In genomic region chr3:98990657-98991056, GRCh38 we compare ENCODE assay signal across 19 cellular contexts.
A peak's percentile ranks its signal among the peaks of the same experiment; 100 is the strongest.
DNase-seq lines count a peak whose midpoint lies in the region; ATAC-seq, FAIRE-seq and TF ChIP-seq lines count a peak whose summit lies in the region.
"Had no signal": no experiment of that assay in that cellular context is flagged by ENCODE, and none has a peak within 500 bp of the region (broad histone marks: within the 10 kb centered on the region; RNA-seq: fewer than 3 reads in every experiment).

No MANE protein-coding gene starts in this region.

- H3K27ac ChIP-seq in left lung = no peak overlapping the region
- H3K27ac ChIP-seq: BLaER1 treated with 17β-estradiol and CSF1 and Interleukin-3, amounts not matched to agents 10 nM and 100 nM; C4-2B had no signal

- TF ChIP-seq CTCF in left lung (IDR thresholded peaks at IDR 0.05) = no peak

- H3K36me3 ChIP-seq in left lung = no peaks in the 10 kb centered on the region
- H3K36me3 ChIP-seq: BLaER1 treated with 17β-estradiol and CSF1 and Interleukin-3, amounts not matched to agents 10 nM and 100 nM had no signal

- intact Hi-C loops in left lung (cut with DNase I) = no loop called here

- no peaks in the 10 kb centered on the region for H3K9me3 ChIP-seq in left lung
- H3K9me3 ChIP-seq: BLaER1 treated with 17β-estradiol and CSF1 and Interleukin-3, amounts not matched to agents 10 nM and 100 nM; Caco-2 had no signal

- TF ChIP-seq POLR2A in GM12891 (IDR thresholded peaks at IDR 0.05; ENCODE audit: low read depth, low read length) = no peak

- ATAC-seq in left lung (peak; percentile 51), HG03442 (IDR thresholded peaks at IDR 0.05; ENCODE audit: unreplicated experiment) (no peak)
- ATAC-seq: CD8-positive, alpha-beta T cell had no signal

- no peak overlapping the region for H3K4me3 ChIP-seq in left lung
- H3K4me3 ChIP-seq: BLaER1 treated with 17β-estradiol and CSF1 and Interleukin-3, amounts not matched to agents 10 nM and 100 nM; GM12878 had no signal

- no peak for DNase-seq in GM12891 (ENCODE audit: insufficient read length, low spot score)
- no peak for DNase-seq in left lung
- DNase-seq in DMS79 (lab: John Stamatoyannopoulos, UW) = no peak
- no peak for DNase-seq in middle frontal gyrus (ENCODE audit: extremely low spot score, low spot score)
- DNase-seq: 8988T; Caco-2; Calu3; CD4-positive, alpha-beta T cell; CD8-positive, alpha-beta T cell; DND-41; EL; GDM1 had no signal

- no peaks in the 10 kb centered on the region for H3K27me3 ChIP-seq in left lung
- H3K27me3 ChIP-seq: BLaER1 treated with 17β-estradiol and CSF1 and Interleukin-3, amounts not matched to agents 10 nM and 100 nM had no signal

- H3K4me1 ChIP-seq in left lung = no peaks in the 10 kb centered on the region
- H3K4me1 ChIP-seq: BLaER1 treated with 17β-estradiol and CSF1 and Interleukin-3, amounts not matched to agents 10 nM and 100 nM had no signal

- FAIRE-seq in GM12891 (lab: Jason Lieb, UNC) = peak; percentile 23
- FAIRE-seq: A204.1, D721Med, GM19239 had no signal

TF ChIP-seq in GM12891, 5 proteins besides CTCF, POLR2A, EP300 and RAD21:
- TF ChIP-seq TAF1 (IDR thresholded peaks at IDR 0.05; ENCODE audit: low read depth, low read length) (no peak), PAX5 (IDR thresholded peaks at IDR 0.05; ENCODE audit: insufficient read depth, low read length, severe bottlenecking) (no peak), POU2F2 (IDR thresholded peaks at IDR 0.05; ENCODE audit: low read depth, low read length) (no peak), POLR2AphosphoS5 (IDR thresholded peaks at IDR 0.05; ENCODE audit: low read depth, low read length) (no peak), SPI1 (IDR thresholded peaks at IDR 0.05; ENCODE audit: low read depth, low read length) (no peak)
TF ChIP-seq in GM12891: peak in this region for 0.
